Comparison of ENCODE assay signal across 24 cellular contexts in genomic region chr1:64973061-64973647, GRCh38.
"Had no signal": no experiment of that assay in that cellular context is flagged by ENCODE, and none has a peak within 500 bp of the region (broad histone marks: within the 10 kb centered on the region; RNA-seq: fewer than 3 reads in every experiment).

No MANE protein-coding gene starts in this region.

- H3K27me3 Mint-ChIP-seq: stimulated activated naive CD8-positive, alpha-beta T cell treated with anti-CD3 and anti-CD28 coated beads, Interleukin-15, amount 100 ng/mL, for 72 hours had no signal

- H3K27me3 ChIP-seq: dorsolateral prefrontal cortex, gastrocnemius medialis, hepatocyte, left lung, ovary, spleen, suprapubic skin, transverse colon, upper lobe of right lung, uterus had no signal

- H3K27ac ChIP-seq: dorsolateral prefrontal cortex, gastrocnemius medialis, hepatocyte, left lung, ovary, psoas muscle, skin epidermis, spleen, suprapubic skin, transverse colon, upper lobe of right lung, uterus had no signal

- H3K9me3 ChIP-seq: gastrocnemius medialis, left lung, ovary, psoas muscle, spleen, suprapubic skin, transverse colon, upper lobe of right lung, uterus had no signal

- H3K4me2 ChIP-seq: hepatocyte had no signal

- ATAC-seq: gastrocnemius medialis; left lung; naive thymus-derived CD4-positive, alpha-beta T cell; psoas muscle; right cardiac atrium; stimulated activated naive CD8-positive, alpha-beta T cell treated with anti-CD3 and anti-CD28 coated beads, Interleukin-15, amount 100 ng/mL, for 72 hours; upper lobe of right lung had no signal

- H3K9me3 Mint-ChIP-seq: stimulated activated naive CD8-positive, alpha-beta T cell treated with anti-CD3 and anti-CD28 coated beads, Interleukin-15, amount 100 ng/mL, for 72 hours had no signal

- H3K79me2 ChIP-seq: hepatocyte had no signal

- FAIRE-seq: colon had no signal

- DNase-seq: dorsolateral prefrontal cortex; effector CD4-positive, alpha-beta T cell; gastrocnemius medialis; head of caudate nucleus; kidney; left lung; mesendoderm; midbrain; naive thymus-derived CD4-positive, alpha-beta T cell; occipital lobe; ovary; posterior cingulate gyrus; psoas muscle; right cardiac atrium; spleen; stimulated activated naive CD4-positive, alpha-beta T cell; stimulated activated naive CD8-positive, alpha-beta T cell treated with anti-CD3 and anti-CD28 coated beads, Interleukin-15, amount 100 ng/mL, for 72 hours; transverse colon; upper lobe of right lung; uterus had no signal

- H3K36me3 ChIP-seq: left lung, ovary, spleen, suprapubic skin, transverse colon, upper lobe of right lung, uterus had no signal

- H3K4me3 ChIP-seq: dorsolateral prefrontal cortex, gastrocnemius medialis, hepatocyte, left lung, ovary, psoas muscle, skin epidermis, spleen, suprapubic skin, transverse colon, upper lobe of right lung, uterus had no signal

- H3K4me3 Mint-ChIP-seq: naive thymus-derived CD4-positive, alpha-beta T cell; stimulated activated naive CD8-positive, alpha-beta T cell treated with anti-CD3 and anti-CD28 coated beads, Interleukin-15, amount 100 ng/mL, for 72 hours had no signal

- H3K4me1 ChIP-seq: left lung, psoas muscle, suprapubic skin, upper lobe of right lung, uterus had no signal

- H2AFZ ChIP-seq: hepatocyte had no signal
